Comparison of ENCODE assay signal across 1 cellular context in genomic region chr12:130835011-130835410, GRCh38.
TF ChIP-seq lines count a peak whose summit lies in the region.

No MANE protein-coding gene starts in this region.

TF ChIP-seq in K562, 482 proteins besides CTCF, POLR2A, EP300 and RAD21:
- peak; percentile 58; the same call in 1 of the 2 replicates for TF ChIP-seq BHLHE40 (IDR thresholded peaks at IDR 0.05; ENCODE audit: low read length)
- TF ChIP-seq MEIS2 (IDR thresholded peaks at IDR 0.05; ENCODE audit: partially characterized antibody) = peak; percentile 52
- TF ChIP-seq NR2C2 (CRISPR knock-in tag; IDR thresholded peaks at IDR 0.05) = no peak
- TF ChIP-seq NR2C2 (tag; IDR thresholded peaks at IDR 0.05) = peak; percentile 41; the same call in 1 of the 2 replicates
- TF ChIP-seq ZBTB33 (CRISPR knock-in tag; IDR thresholded peaks at IDR 0.05) = peak; percentile 44; the same call in 1 of the 2 replicates
- peak; percentile 17; the same call in 1 of the 2 replicates for TF ChIP-seq CXXC5 (CRISPR knock-in tag; IDR thresholded peaks at IDR 0.05)
- TF ChIP-seq, protein P1, sequence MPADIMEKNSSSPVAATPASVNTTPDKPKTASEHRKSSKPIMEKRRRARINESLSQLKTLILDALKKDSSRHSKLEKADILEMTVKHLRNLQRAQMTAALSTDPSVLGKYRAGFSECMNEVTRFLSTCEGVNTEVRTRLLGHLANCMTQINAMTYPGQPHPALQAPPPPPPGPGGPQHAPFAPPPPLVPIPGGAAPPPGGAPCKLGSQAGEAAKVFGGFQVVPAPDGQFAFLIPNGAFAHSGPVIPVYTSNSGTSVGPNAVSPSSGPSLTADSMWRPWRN (IDR thresholded peaks at IDR 0.05; ENCODE audit: low read depth) = peak; percentile 82
- TF ChIP-seq JUND (IDR thresholded peaks at IDR 0.05; ENCODE audit: borderline replicate concordance, low read depth, low read length) = 0 out of 2 replicates have a peak, but pooled peaks have one; percentile 9
- TF ChIP-seq JUND (tag; IDR thresholded peaks at IDR 0.05; ENCODE audit: borderline replicate concordance, low read depth, low read length) = no peak
- 0 out of 4 replicates have a peak, but pooled peaks of 1 of the 2 experiments have one; percentile 27 for TF ChIP-seq HDAC1 (IDR thresholded peaks at IDR 0.05)
- no peak for TF ChIP-seq RFX5 (IDR thresholded peaks at IDR 0.05; ENCODE audit: low read depth, low read length)
- TF ChIP-seq E2F6 (IDR thresholded peaks at IDR 0.05; ENCODE audit: borderline replicate concordance in 1 of 2, extremely low read depth in 1 of 2, insufficient read depth in 1 of 2, insufficient read length in 1 of 2, low read depth in 1 of 2, low read length in 1 of 2, poor library complexity in 1 of 2, severe bottlenecking in 1 of 2) = peak in 1 of 2 experiments; percentile 9
- TF ChIP-seq, protein P2, sequence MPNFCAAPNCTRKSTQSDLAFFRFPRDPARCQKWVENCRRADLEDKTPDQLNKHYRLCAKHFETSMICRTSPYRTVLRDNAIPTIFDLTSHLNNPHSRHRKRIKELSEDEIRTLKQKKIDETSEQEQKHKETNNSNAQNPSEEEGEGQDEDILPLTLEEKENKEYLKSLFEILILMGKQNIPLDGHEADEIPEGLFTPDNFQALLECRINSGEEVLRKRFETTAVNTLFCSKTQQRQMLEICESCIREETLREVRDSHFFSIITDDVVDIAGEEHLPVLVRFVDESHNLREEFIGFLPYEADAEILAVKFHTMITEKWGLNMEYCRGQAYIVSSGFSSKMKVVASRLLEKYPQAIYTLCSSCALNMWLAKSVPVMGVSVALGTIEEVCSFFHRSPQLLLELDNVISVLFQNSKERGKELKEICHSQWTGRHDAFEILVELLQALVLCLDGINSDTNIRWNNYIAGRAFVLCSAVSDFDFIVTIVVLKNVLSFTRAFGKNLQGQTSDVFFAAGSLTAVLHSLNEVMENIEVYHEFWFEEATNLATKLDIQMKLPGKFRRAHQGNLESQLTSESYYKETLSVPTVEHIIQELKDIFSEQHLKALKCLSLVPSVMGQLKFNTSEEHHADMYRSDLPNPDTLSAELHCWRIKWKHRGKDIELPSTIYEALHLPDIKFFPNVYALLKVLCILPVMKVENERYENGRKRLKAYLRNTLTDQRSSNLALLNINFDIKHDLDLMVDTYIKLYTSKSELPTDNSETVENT (CRISPR knock-in tag; IDR thresholded peaks at IDR 0.05) = no peak
- no peak for TF ChIP-seq GMEB1 (CRISPR knock-in tag; IDR thresholded peaks at IDR 0.05)
TF ChIP-seq in K562: peak in this region for 9.
